Comparison of ENCODE assay signal across 8 cellular contexts in genomic region chr7:96322373-96322695, GRCh38. TPM values are rescaled to one million over a fixed set of nuclear protein-coding genes. Genes with fewer than 3 reads are reported as not detected.
DNase-seq lines count a peak whose midpoint lies in the region; ATAC-seq and TF ChIP-seq lines count a peak whose summit lies in the region.

No MANE protein-coding gene starts in this region.

- peak overlapping the region; percentile 75 for H3K4me2 ChIP-seq in Karpas-422 (ENCODE audit: low read depth, low read length, poor library complexity, severe bottlenecking)

- H3K4me3 ChIP-seq in Karpas-422 (ENCODE audit: low read length): peak overlapping the region; percentile 82
- H3K4me3 ChIP-seq in coronary artery: peak overlapping the region; percentile 84
- H3K4me3 ChIP-seq in neuron (ENCODE audit: low read length): peak overlapping the region; percentile 94

- H3K9me3 ChIP-seq in Karpas-422 (ENCODE audit: low read length): no peaks in the 10 kb centered on the region
- no peaks in the 10 kb centered on the region for H3K9me3 ChIP-seq in neuron (ENCODE audit: low read length)

- peaks cover 45% of the 10 kb centered on the region for H3K79me2 ChIP-seq in Karpas-422 (ENCODE audit: low read length)

- H3K36me3 ChIP-seq in Karpas-422 (ENCODE audit: insufficient read depth, low read length) (no peaks in the 10 kb centered on the region), neuron (ENCODE audit: insufficient read depth, low read length) (no peaks in the 10 kb centered on the region)

- DNase-seq in DMS 273 (lab: John Stamatoyannopoulos, UW; ENCODE audit: unreplicated experiment): peak; percentile 95
- DNase-seq in Karpas-422: no peak
- DNase-seq in coronary artery (ENCODE audit: low spot score): no peak
- no peak for DNase-seq in NCI-H187 treated with DMSO at 0.1 percent for 48 hours (lab: John Stamatoyannopoulos, UW)
- DNase-seq in NCI-H774 (lab: John Stamatoyannopoulos, UW): no peak
- DNase-seq in stimulated activated CD4-positive, alpha-beta T cell treated with anti-CD3 and anti-CD28 coated beads, Interleukin-4, amount 100 ng/mL, for 4 hours: no peak

- H3K4me1 ChIP-seq in Karpas-422 (ENCODE audit: low read length) (peaks cover 37% of the 10 kb centered on the region), neuron (ENCODE audit: insufficient read depth, low read length) (peaks cover 11% of the 10 kb centered on the region)

- H3K27me3 ChIP-seq in Karpas-422 (ENCODE audit: low read length) (no peaks in the 10 kb centered on the region), neuron (ENCODE audit: insufficient read depth, low read length) (no peaks in the 10 kb centered on the region)

- peak overlapping the region; percentile 97 for H3K9ac ChIP-seq in Karpas-422 (ENCODE audit: low read length)

- H2AFZ ChIP-seq in Karpas-422 (ENCODE audit: low read length) (peak overlapping the region; percentile 74), neuron (ENCODE audit: low read depth, low read length) (peak overlapping the region; percentile 86)

- H3K27ac ChIP-seq in Karpas-422 (ENCODE audit: low read length) (peak overlapping the region; percentile 4; the same call in 1 of the 2 replicates), coronary artery (peak overlapping the region; percentile 98)

- H3K9me2 ChIP-seq in Karpas-422 (replicated peaks; ENCODE audit: insufficient read depth, low read length): no peaks in the 10 kb centered on the region

- H4K20me1 ChIP-seq in Karpas-422 (ENCODE audit: insufficient read depth, low read depth, low read length): no peaks in the 10 kb centered on the region

- TF ChIP-seq CTCF in coronary artery (IDR thresholded peaks at IDR 0.05): no peak

- ATAC-seq in HG02678 (IDR thresholded peaks at IDR 0.05; ENCODE audit: unreplicated experiment): no peak

RNA-seq across cellular contexts. Expression of gene SLC25A13, which starts 0.4 kb away (rescaled TPM):
- 23.9 and 64.7 TPM in 2 replicates for total RNA-seq in Karpas-422 (2014; rRNA removed; shearing (Covaris generic); ENCODE audit: low replicate concordance)
